Comparison of ENCODE assay signal across 27 cellular contexts in the genomic region with DNA sequence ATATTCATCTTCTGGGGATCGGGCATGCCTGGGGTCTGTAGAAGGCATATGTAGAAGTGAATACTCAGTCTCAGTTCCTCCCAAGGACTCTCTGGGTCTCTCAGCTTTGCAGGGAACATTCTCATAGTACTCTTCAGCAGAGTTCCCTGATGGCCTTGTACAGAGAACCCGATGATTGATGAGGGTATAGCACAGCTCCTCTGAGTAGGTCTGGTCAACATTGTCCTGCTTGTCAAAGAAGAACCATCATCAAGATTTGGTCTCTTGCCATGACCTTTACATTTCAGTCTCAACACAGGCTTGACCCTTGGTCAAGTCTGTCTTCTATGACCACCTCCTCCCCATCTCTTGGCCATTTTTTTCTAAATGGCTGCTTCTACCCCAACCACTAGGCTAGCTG. TPM values are rescaled to one million over a fixed set of nuclear protein-coding genes. Genes with fewer than 3 reads are reported as not detected.
A peak's percentile ranks its signal among the peaks of the same experiment; 100 is the strongest.
DNase-seq lines count a peak whose midpoint lies in the region; ATAC-seq and TF ChIP-seq lines count a peak whose summit lies in the region.
"Had no signal": no experiment of that assay in that cellular context is flagged by ENCODE, and none has a peak within 500 bp of the region (broad histone marks: within the 10 kb centered on the region; RNA-seq: fewer than 3 reads in every experiment).

No MANE protein-coding gene starts in this region.

- peaks cover 7% of the 10 kb centered on the region; the same call in 1 of the 2 replicates for H3F3A ChIP-seq in OCI-LY1 (ENCODE audit: insufficient read depth, low read length)

- intact Hi-C loops in prostate gland (cut with DNase I) = no loop called here

- H3K36me3 Mint-ChIP-seq in naive B cell = peaks cover 18 to 37% of the 10 kb centered on the region in 2 donors
- H3K36me3 Mint-ChIP-seq in activated T-cell treated with anti-CD3 and anti-CD28 coated beads, Interleukin-2, amount 50 U/mL, for 4 hours (ENCODE audit: insufficient read depth) = peaks cover 20% of the 10 kb centered on the region

- 93% methylated on average over 2 of the region's 2 CpGs for WGBS in prostate gland

- TF ChIP-seq CTCF in GM12865 (IDR thresholded peaks at IDR 0.05; ENCODE audit: insufficient read depth, low read depth, low read length, missing control alignments) (no peak), OCI-LY1 (IDR thresholded peaks at IDR 0.05; ENCODE audit: low read length) (no peak), prostate gland (IDR thresholded peaks at IDR 0.05) (no peak)

- no peak overlapping the region for H3K9ac ChIP-seq in OCI-LY1 (ENCODE audit: low read length)

- H3K4me1 ChIP-seq in OCI-LY1 (ENCODE audit: insufficient read depth, low read length, severe bottlenecking) (peaks cover 98% of the 10 kb centered on the region), prostate gland (replicated peaks) (no peaks in the 10 kb centered on the region)

- no peak overlapping the region for H2AFZ ChIP-seq in OCI-LY1 (ENCODE audit: low read length)
- H2AFZ ChIP-seq: PC-9 had no signal

- no peaks in the 10 kb centered on the region for H3K9me3 ChIP-seq in OCI-LY1 (ENCODE audit: low read length)
- no peaks in the 10 kb centered on the region for H3K9me3 ChIP-seq in prostate gland

- H3K9me2 ChIP-seq in OCI-LY1 (ENCODE audit: low read depth, low read length) = no peaks in the 10 kb centered on the region

- H3K4me1 Mint-ChIP-seq in naive B cell = peaks cover 81 to 94% (median 87%) of the 10 kb centered on the region in 3 donors
- peaks cover 76% of the 10 kb centered on the region for H3K4me1 Mint-ChIP-seq in activated T-cell treated with anti-CD3 and anti-CD28 coated beads, Interleukin-2, amount 50 U/mL, for 4 hours (ENCODE audit: low read depth)

- H4K20me1 ChIP-seq in OCI-LY1 (ENCODE audit: insufficient read depth, low read length) = no peaks in the 10 kb centered on the region

- H3K27me3 Mint-ChIP-seq in naive B cell = no peaks in the 10 kb centered on the region
- no peaks in the 10 kb centered on the region for H3K27me3 Mint-ChIP-seq in activated T-cell treated with anti-CD3 and anti-CD28 coated beads, Interleukin-2, amount 50 U/mL, for 4 hours (ENCODE audit: low read depth)
- H3K27me3 Mint-ChIP-seq: IgD-negative memory B cell had no signal

- peak overlapping the region in 4 of 6 donors; percentile 41 to 98 (median 60) for H3K27ac Mint-ChIP-seq in naive B cell
- H3K27ac Mint-ChIP-seq: CD8-positive, alpha-beta T cell; IgD-negative memory B cell had no signal

- no peaks in the 10 kb centered on the region for H3K9me3 Mint-ChIP-seq in naive B cell
- H3K9me3 Mint-ChIP-seq in activated T-cell treated with anti-CD3 and anti-CD28 coated beads, Interleukin-2, amount 50 U/mL, for 4 hours = no peaks in the 10 kb centered on the region
- H3K9me3 Mint-ChIP-seq: CD8-positive, alpha-beta T cell; IgD-negative memory B cell had no signal

- ATAC-seq in GM21786 (IDR thresholded peaks at IDR 0.05; ENCODE audit: unreplicated experiment) (peak; percentile 42), naive B cell (ENCODE audit: low read depth in 2 of 2) (no peak), SK-N-SH treated with all-trans-retinoic acid at 6 μM for 48 hours (no peak), HG03571 (IDR thresholded peaks at IDR 0.05; ENCODE audit: unreplicated experiment) (no peak)
- ATAC-seq in activated T-cell treated with anti-CD3 and anti-CD28 coated beads, Interleukin-2, amount 50 U/mL, for 4 hours = no peak
- ATAC-seq: CD8-positive, alpha-beta T cell; HCT116 had no signal

- DNase-seq in GM12865 (ENCODE audit: low read depth) (peak; percentile 52), naive B cell (no peak), prostate gland (ENCODE audit: low spot score) (no peak)
- DNase-seq in activated T-cell treated with anti-CD3 and anti-CD28 coated beads, Interleukin-2, amount 50 U/mL, for 4 hours = no peak
- DNase-seq: C1 segment of cervical spinal cord; Calu3; CD8-positive, alpha-beta T cell; DMS153; Kasumi-1; NCI-H1048; NCI-H1436; NCI-H187 treated with DMSO at 0.1 percent for 48 hours; NCI-H2107; NCI-H446 treated with DMSO at 0.1 percent for 48 hours; NCI-H526 treated with DMSO at 0.1 percent for 48 hours; PC-9; SHP77 treated with DMSO at 0.1 percent for 48 hours had no signal

- no peak overlapping the region; the same call in 1 of the 2 replicates for H3K4me2 ChIP-seq in OCI-LY1 (ENCODE audit: low read length)
- H3K4me2 ChIP-seq: PC-9 had no signal

- H3K4me3 Mint-ChIP-seq in naive B cell = peak overlapping the region in 4 of 8 donors; percentile 5 to 27 (median 24)
- H3K4me3 Mint-ChIP-seq in activated T-cell treated with anti-CD3 and anti-CD28 coated beads, Interleukin-2, amount 50 U/mL, for 4 hours = no peak overlapping the region
- H3K4me3 Mint-ChIP-seq: CD8-positive, alpha-beta T cell had no signal

- peak overlapping the region; percentile 99 for H3K27ac ChIP-seq in OCI-LY1 (ENCODE audit: low read depth, low read length, poor library complexity, severe bottlenecking)
- no peak overlapping the region for H3K27ac ChIP-seq in prostate gland
- H3K27ac ChIP-seq: PC-9, RWPE1, SK-N-MC had no signal

- peaks cover 76% of the 10 kb centered on the region for H3K36me3 ChIP-seq in OCI-LY1 (ENCODE audit: insufficient read depth, low read length)
- no peaks in the 10 kb centered on the region for H3K36me3 ChIP-seq in prostate gland

- peaks cover 21% of the 10 kb centered on the region; the same call in 1 of the 2 replicates for H3K79me2 ChIP-seq in OCI-LY1 (ENCODE audit: insufficient read depth, low read length)

- no peaks in the 10 kb centered on the region for H3K27me3 ChIP-seq in OCI-LY1 (ENCODE audit: insufficient read depth, low read length)
- H3K27me3 ChIP-seq in prostate gland (replicated peaks; ENCODE audit: insufficient read depth) = no peaks in the 10 kb centered on the region

- H3K4me3 ChIP-seq in GM12865 (ENCODE audit: low read depth, low read length) = no peak overlapping the region
- H3K4me3 ChIP-seq in OCI-LY1 (ENCODE audit: low read depth, low read length, poor library complexity, severe bottlenecking) = no peak overlapping the region
- no peak overlapping the region for H3K4me3 ChIP-seq in prostate gland
- H3K4me3 ChIP-seq: PC-9, SK-N-MC had no signal

- no peak for TF ChIP-seq POLR2A in prostate gland (IDR thresholded peaks at IDR 0.05)

TF ChIP-seq in SK-N-SH treated with all-trans-retinoic acid at 6 μM for 48 hours, 23 proteins besides CTCF, POLR2A, EP300 and RAD21:
- no peak for TF ChIP-seq POU6F1 (CRISPR knock-in tag; IDR thresholded peaks at IDR 0.05; ENCODE audit: borderline replicate concordance, low read depth)
- no peak for TF ChIP-seq ZC3H10 (CRISPR knock-in tag; IDR thresholded peaks at IDR 0.05)
- no peak for TF ChIP-seq ZFP3 (CRISPR knock-in tag; IDR thresholded peaks at IDR 0.05)
TF ChIP-seq in SK-N-SH treated with all-trans-retinoic acid at 6 μM for 48 hours: peak in this region for 0.

RNA-seq across cellular contexts. Expression of gene GCSAM, which starts 9.5 kb away (rescaled TPM):
- 10 to 100 TPM; 24.3 to 84.9 (median 41.6) TPM for polyA plus RNA-seq in naive B cell (ENCODE audit: low read depth in 6 of 6)
- 1 to 10 TPM; 1.3 to 2.0 (median 2.0) TPM for total RNA-seq in activated T-cell treated with anti-CD3 and anti-CD28 coated beads, Interleukin-2, amount 50 U/mL, for 4 hours
- 1 to 10 TPM in 1 of 2 donors, not detected in 1; 1.4 TPM for total RNA-seq in prostate gland
- total RNA-seq: Calu3, Daoy, H1, PC-9 had no signal
- polyA plus RNA-seq: H1 had no signal

RNA-seq across cellular contexts. Expression of gene C3orf52, which starts 37.4 kb away (rescaled TPM):
- 1 to 10 TPM in 1 of 6 donors, under 1 TPM in 4, not detected in 1; 0.23 to 1.1 (median 0.61) TPM for polyA plus RNA-seq in naive B cell (ENCODE audit: low read depth in 6 of 6)
- total RNA-seq in activated T-cell treated with anti-CD3 and anti-CD28 coated beads, Interleukin-2, amount 50 U/mL, for 4 hours = 1 to 10 TPM; 1.5 to 2.2 (median 2.1) TPM
- total RNA-seq in prostate gland = 10 to 100 TPM in 1 of 2 donors, 1 to 10 TPM in 1; 8.6 to 11.0 TPM
